In genomic region chr6:62150048-62150663, GRCh38 we compare ENCODE assay signal across 10 cellular contexts.
DNase-seq lines count a peak whose midpoint lies in the region; ATAC-seq, FAIRE-seq and TF ChIP-seq lines count a peak whose summit lies in the region.
"Had no signal": no experiment of that assay in that cellular context is flagged by ENCODE, and none has a peak within 500 bp of the region (broad histone marks: within the 10 kb centered on the region; RNA-seq: fewer than 3 reads in every experiment).

No MANE protein-coding gene starts in this region.

- H3K4me3 ChIP-seq in brain microvascular endothelial cell (ENCODE audit: low read depth, low read length) (no peak overlapping the region), small intestine (ENCODE audit: low read depth in 1 of 2, low read length in 2 of 2) (no peak overlapping the region)
- H3K4me3 ChIP-seq: skin epidermis had no signal

- no peak overlapping the region for H3K27ac ChIP-seq in C4-2B
- H3K27ac ChIP-seq in brain microvascular endothelial cell = no peak overlapping the region
- no peak overlapping the region for H3K27ac ChIP-seq in small intestine (ENCODE audit: low read depth in 1 of 2, low read length in 1 of 2)
- H3K27ac ChIP-seq: skin epidermis had no signal

- H3K4me1 Mint-ChIP-seq in stimulated activated memory B cell treated with anti-CD40 and anti-IgM and Interleukin-4, amounts not matched to agents 10 μg/mL and 1 μg/mL and 100 μg/mL, for 72 hours = no peaks in the 10 kb centered on the region

- no peaks in the 10 kb centered on the region for H3K36me3 Mint-ChIP-seq in stimulated activated memory B cell treated with anti-CD40 and anti-IgM and Interleukin-4, amounts not matched to agents 10 μg/mL and 1 μg/mL and 100 μg/mL, for 72 hours

- 58 to 66% (median 62%) methylated on average over 3 of the region's 3 CpGs for WGBS in small intestine, 3 donors

- no peaks in the 10 kb centered on the region for H3K9me3 ChIP-seq in small intestine (ENCODE audit: control insufficient read depth, low read depth)

- TF ChIP-seq CTCF in C4-2B (conservative IDR thresholded peaks at IDR 0.05) (peak; percentile 83), brain microvascular endothelial cell (IDR thresholded peaks at IDR 0.05; ENCODE audit: low read depth, low read length, missing control alignments) (peak; percentile 51)

- H3K27me3 ChIP-seq in brain microvascular endothelial cell (replicated peaks) = no peaks in the 10 kb centered on the region
- H3K27me3 ChIP-seq in small intestine (ENCODE audit: control insufficient read depth in 2 of 2, insufficient read depth in 2 of 2, low read length in 2 of 2) = no peaks in the 10 kb centered on the region

- no peak overlapping the region for H3K4me3 Mint-ChIP-seq in stimulated activated memory B cell treated with anti-CD40 and anti-IgM and Interleukin-4, amounts not matched to agents 10 μg/mL and 1 μg/mL and 100 μg/mL, for 72 hours
- H3K4me3 Mint-ChIP-seq: T-helper 1 cell treated with Interleukin-12 subunit alpha and Interleukin-12 subunit beta and Interleukin-4 antibody, amounts not matched to agents 30 μg/mL and 1 μg/mL, for 36 hours had no signal

- no peak overlapping the region for H3K27ac Mint-ChIP-seq in stimulated activated memory B cell treated with anti-CD40 and anti-IgM and Interleukin-4, amounts not matched to agents 10 μg/mL and 1 μg/mL and 100 μg/mL, for 72 hours
- H3K27ac Mint-ChIP-seq: T-helper 1 cell treated with Interleukin-12 subunit alpha and Interleukin-12 subunit beta and Interleukin-4 antibody, amounts not matched to agents 30 μg/mL and 1 μg/mL, for 36 hours had no signal

- no peaks in the 10 kb centered on the region for H3K4me1 ChIP-seq in small intestine (ENCODE audit: control insufficient read depth in 2 of 2, insufficient read depth in 1 of 2, low read depth in 1 of 2, low read length in 1 of 2)

- H3K27me3 Mint-ChIP-seq in stimulated activated memory B cell treated with anti-CD40 and anti-IgM and Interleukin-4, amounts not matched to agents 10 μg/mL and 1 μg/mL and 100 μg/mL, for 72 hours = no peaks in the 10 kb centered on the region

- peak; percentile 80 for ATAC-seq in GM18519 (IDR thresholded peaks at IDR 0.05; ENCODE audit: low FRiP score, unreplicated experiment)
- peak; percentile 67 for ATAC-seq in HG03060 (IDR thresholded peaks at IDR 0.05; ENCODE audit: low read depth, unreplicated experiment)
- no peak for ATAC-seq in stimulated activated memory B cell treated with anti-CD40 and anti-IgM and Interleukin-4, amounts not matched to agents 10 μg/mL and 1 μg/mL and 100 μg/mL, for 72 hours

- DNase-seq in NCI-H2227 (lab: John Stamatoyannopoulos, UW; ENCODE audit: unreplicated experiment) (peak; percentile 60), brain microvascular endothelial cell (peak; percentile 1), medulla oblongata (ENCODE audit: extremely low spot score) (peak; percentile 75), small intestine (no peak)

- in situ Hi-C loops in brain microvascular endothelial cell (cut with HindIII; ENCODE audit: low pct_ligation_motif_present, low sequenced_read_pairs) = no loop called here

- no peak for FAIRE-seq in small intestine (lab: Jason Lieb, UNC)

- H3K36me3 ChIP-seq in brain microvascular endothelial cell (replicated peaks) (no peaks in the 10 kb centered on the region), small intestine (ENCODE audit: control insufficient read depth in 2 of 2, insufficient read depth in 2 of 2, low read length in 2 of 2) (no peaks in the 10 kb centered on the region)

- no peaks in the 10 kb centered on the region for H3K9me3 Mint-ChIP-seq in stimulated activated memory B cell treated with anti-CD40 and anti-IgM and Interleukin-4, amounts not matched to agents 10 μg/mL and 1 μg/mL and 100 μg/mL, for 72 hours
- H3K9me3 Mint-ChIP-seq: T-helper 1 cell treated with Interleukin-12 subunit alpha and Interleukin-12 subunit beta and Interleukin-4 antibody, amounts not matched to agents 30 μg/mL and 1 μg/mL, for 36 hours had no signal
